Comparison of ENCODE assay signal across 8 cellular contexts in the genomic region with DNA sequence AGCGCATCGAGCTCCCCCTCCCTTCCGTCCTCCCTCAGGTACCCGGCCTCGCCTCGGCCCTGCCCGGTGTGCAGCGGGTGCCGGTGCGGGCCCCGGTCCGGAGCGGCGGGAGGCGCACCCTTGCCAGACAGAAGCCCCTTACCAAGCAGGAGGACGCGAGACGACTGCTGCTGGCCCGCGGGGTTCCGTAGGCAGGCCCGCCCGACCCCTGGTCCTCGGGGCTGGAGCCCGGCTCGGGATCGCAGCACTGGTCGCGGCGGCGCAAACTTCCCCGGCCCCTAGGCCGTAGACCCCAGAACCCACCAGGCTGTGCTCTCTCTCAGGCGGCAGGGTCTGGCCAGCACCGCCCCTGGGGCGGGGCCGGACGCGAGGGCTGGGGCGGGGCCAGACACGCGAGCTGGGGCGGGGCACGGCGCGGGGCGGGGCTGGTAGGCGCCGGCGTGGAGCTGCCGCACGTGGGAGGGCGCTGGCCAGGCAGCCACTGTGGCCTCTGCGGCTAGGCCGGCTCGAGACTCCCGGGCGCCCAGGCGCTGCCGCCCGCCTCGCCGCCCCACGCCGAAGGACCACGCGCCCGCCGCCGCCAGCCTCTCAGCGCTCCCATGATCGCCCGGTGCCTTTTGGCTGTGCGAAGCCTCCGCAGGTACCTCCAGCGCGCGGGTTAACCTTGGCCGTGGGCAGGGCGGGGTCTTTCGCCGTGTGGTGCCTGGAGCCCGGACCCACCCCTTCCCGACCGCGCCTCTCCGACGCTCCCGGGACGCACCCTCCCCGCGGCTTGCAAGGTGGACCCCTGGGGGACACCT. TPM values are rescaled to one million over a fixed set of nuclear protein-coding genes. Genes with fewer than 3 reads are reported as not detected.
A peak's percentile ranks its signal among the peaks of the same experiment; 100 is the strongest.
DNase-seq lines count a peak whose midpoint lies in the region; ATAC-seq and TF ChIP-seq lines count a peak whose summit lies in the region.

A gene (plus strand): TSS at position 431 of the 800 bp plus-strand sequence. CDS start 169 bp downstream, at position 600.
A gene with protein sequence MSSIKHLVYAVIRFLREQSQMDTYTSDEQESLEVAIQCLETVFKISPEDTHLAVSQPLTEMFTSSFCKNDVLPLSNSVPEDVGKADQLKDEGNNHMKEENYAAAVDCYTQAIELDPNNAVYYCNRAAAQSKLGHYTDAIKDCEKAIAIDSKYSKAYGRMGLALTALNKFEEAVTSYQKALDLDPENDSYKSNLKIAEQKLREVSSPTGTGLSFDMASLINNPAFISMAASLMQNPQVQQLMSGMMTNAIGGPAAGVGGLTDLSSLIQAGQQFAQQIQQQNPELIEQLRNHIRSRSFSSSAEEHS (minus strand): TSS at position 335 of the 800 bp plus-strand sequence. CDS start 1,302 bp downstream, outside the sequence.

- H3K4me3 ChIP-seq in DND-41 (ENCODE audit: low read depth in 1 of 2, low read length in 2 of 2) (peak within 1 kb of the TSS; percentile 55 to 93), RWPE2 (ENCODE audit: severe bottlenecking) (peak within 1 kb of the TSS; percentile 94), foreskin fibroblast (ENCODE audit: low read depth in 1 of 2, low read length in 2 of 2) (peak within 1 kb of the TSS; percentile 84 to 90), neural progenitor cell (peak within 1 kb of the TSS; percentile 74)

- H3K36me3 Mint-ChIP-seq in neural progenitor cell, result peaks cover 2% of the 10 kb centered on the region

- peak within 1 kb of the TSS; percentile 95 for H3K4me3 Mint-ChIP-seq in neural progenitor cell

- H3K79me2 ChIP-seq in DND-41 (ENCODE audit: insufficient read depth, low read length) (peaks cover 25% of the 10 kb centered on the region), neural progenitor cell (ENCODE audit: low read depth) (peaks cover 51% of the 10 kb centered on the region)

- no peak for TF ChIP-seq RAD21 in Ishikawa (IDR thresholded peaks at IDR 0.05; ENCODE audit: low read depth)

- peak within 1 kb of the TSS; percentile 97 for H3K4me2 ChIP-seq in DND-41 (ENCODE audit: insufficient read depth, low read length)
- peak within 1 kb of the TSS; percentile 96 for H3K4me2 ChIP-seq in neural progenitor cell

- H3K36me3 ChIP-seq in DND-41 (ENCODE audit: insufficient read depth, low read length) (peaks cover 2% of the 10 kb centered on the region), RWPE2 (ENCODE audit: low read depth) (peaks cover 13% of the 10 kb centered on the region; the same call in 1 of the 2 replicates), neural progenitor cell (no peaks in the 10 kb centered on the region)

- H3K9me3 ChIP-seq in DND-41 (ENCODE audit: insufficient read depth, low read length, severe bottlenecking) (no peaks in the 10 kb centered on the region), RWPE2 (ENCODE audit: severe bottlenecking) (no peaks in the 10 kb centered on the region), neural progenitor cell (ENCODE audit: low read depth) (no peaks in the 10 kb centered on the region)

- DNase-seq in DND-41 (peak; percentile 85), RWPE2 (ENCODE audit: low spot score) (peak; percentile 81), activated gamma-delta T cell (lab: John Stamatoyannopoulos, UW) (peak; percentile 77), foreskin fibroblast (peak; percentile 77 to 93), neural progenitor cell (ENCODE audit: low spot score) (peak; percentile 92), stromal cell of bone marrow (ENCODE audit: low read depth) (peak; percentile 67)

- peak within 1 kb of the TSS; percentile 51 for H3K27ac Mint-ChIP-seq in neural progenitor cell

- peaks cover 11% of the 10 kb centered on the region for H3F3A ChIP-seq in neural progenitor cell (ENCODE audit: low read depth)

- H3K27me3 Mint-ChIP-seq in neural progenitor cell (ENCODE audit: insufficient read depth, low read depth), result peaks cover 6% of the 10 kb centered on the region

- H4K20me1 ChIP-seq in DND-41 (ENCODE audit: insufficient read depth, low read length) (no peaks in the 10 kb centered on the region), neural progenitor cell (ENCODE audit: low read depth) (no peaks in the 10 kb centered on the region)

- H3K9me3 Mint-ChIP-seq in neural progenitor cell, result no peaks in the 10 kb centered on the region

- H2AFZ ChIP-seq in DND-41 (ENCODE audit: low read depth, low read length), result peak within 1 kb of the TSS; percentile 79
- peak within 1 kb of the TSS; percentile 96 for H2AFZ ChIP-seq in neural progenitor cell (replicated peaks)

- peak within 1 kb of the TSS; percentile 92 for H3K9ac ChIP-seq in DND-41 (ENCODE audit: low read depth, low read length)
- H3K9ac ChIP-seq in neural progenitor cell, result peak within 1 kb of the TSS; percentile 65

- ATAC-seq in DND-41 (ENCODE audit: insufficient read depth, low read depth), result peak; percentile 97
- peak; percentile 90 for ATAC-seq in GM21529 (IDR thresholded peaks at IDR 0.05; ENCODE audit: unreplicated experiment)
- ATAC-seq in RWPE2 (ENCODE audit: low read depth), result peak; percentile 84

- peak; percentile 22 for TF ChIP-seq CTCF in DND-41 (IDR thresholded peaks at IDR 0.05; ENCODE audit: borderline replicate concordance, extremely low read depth, low read length, poor library complexity, severe bottlenecking)
- no peak for TF ChIP-seq CTCF in RWPE2 (IDR thresholded peaks at IDR 0.05; ENCODE audit: poor library complexity, severe bottlenecking)
- TF ChIP-seq CTCF in foreskin fibroblast (IDR thresholded peaks at IDR 0.05; ENCODE audit: low read depth, low read length), result no peak
- peak; percentile 6 for TF ChIP-seq CTCF in neural progenitor cell (IDR thresholded peaks at IDR 0.05)

- H3K27ac ChIP-seq in DND-41 (ENCODE audit: low read length) (peak within 1 kb of the TSS; percentile 77), RWPE2 (ENCODE audit: poor library complexity, severe bottlenecking) (peak within 1 kb of the TSS; percentile 66), neural progenitor cell (no peak within 1 kb of the TSS)

- H3K4me1 Mint-ChIP-seq in neural progenitor cell, result peaks cover 20% of the 10 kb centered on the region

- H3K27me3 ChIP-seq in DND-41 (ENCODE audit: insufficient read depth, low read length, poor library complexity), result no peaks in the 10 kb centered on the region
- no peaks in the 10 kb centered on the region for H3K27me3 ChIP-seq in RWPE2 (ENCODE audit: insufficient read depth, poor library complexity, severe bottlenecking)
- H3K27me3 ChIP-seq in neural progenitor cell, result peaks cover 10% of the 10 kb centered on the region

- TF ChIP-seq EP300 in Ishikawa (IDR thresholded peaks at IDR 0.05; ENCODE audit: borderline replicate concordance), result no peak

- H3K4me1 ChIP-seq in DND-41 (ENCODE audit: insufficient read depth, low read length), result peaks cover 43% of the 10 kb centered on the region
- H3K4me1 ChIP-seq in RWPE2 (ENCODE audit: insufficient read depth, poor library complexity, severe bottlenecking), result peaks cover 19% of the 10 kb centered on the region
- H3K4me1 ChIP-seq in neural progenitor cell, result peaks cover 9% of the 10 kb centered on the region

TF ChIP-seq in Ishikawa, 13 proteins besides CTCF, POLR2A, EP300 and RAD21:
- TF ChIP-seq ZBTB7A (IDR thresholded peaks at IDR 0.05; ENCODE audit: low read depth) (peak; percentile 91), NFIC (IDR thresholded peaks at IDR 0.05) (no peak; the same call in 1 of the 2 replicates)
- TF ChIP-seq, protein P1, sequence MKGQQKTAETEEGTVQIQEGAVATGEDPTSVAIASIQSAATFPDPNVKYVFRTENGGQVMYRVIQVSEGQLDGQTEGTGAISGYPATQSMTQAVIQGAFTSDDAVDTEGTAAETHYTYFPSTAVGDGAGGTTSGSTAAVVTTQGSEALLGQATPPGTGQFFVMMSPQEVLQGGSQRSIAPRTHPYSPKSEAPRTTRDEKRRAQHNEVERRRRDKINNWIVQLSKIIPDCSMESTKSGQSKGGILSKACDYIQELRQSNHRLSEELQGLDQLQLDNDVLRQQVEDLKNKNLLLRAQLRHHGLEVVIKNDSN (IDR thresholded peaks at IDR 0.05), result peak; percentile 62; the same call in 1 of the 2 replicates
- TF ChIP-seq, protein P2, sequence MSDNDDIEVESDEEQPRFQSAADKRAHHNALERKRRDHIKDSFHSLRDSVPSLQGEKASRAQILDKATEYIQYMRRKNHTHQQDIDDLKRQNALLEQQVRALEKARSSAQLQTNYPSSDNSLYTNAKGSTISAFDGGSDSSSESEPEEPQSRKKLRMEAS (IDR thresholded peaks at IDR 0.05), result peak; percentile 84
TF ChIP-seq in Ishikawa: peak in this region for 3.

RNA-seq across cellular contexts. Expression of the first gene that starts in this region (rescaled TPM):
- 78.6 and 94.3 TPM in 2 replicates for total RNA-seq in neural progenitor cell (ENCODE audit: low replicate concordance)

RNA-seq across cellular contexts. Expression of the second gene that starts in this region (rescaled TPM):
- total RNA-seq in neural progenitor cell (ENCODE audit: low replicate concordance), result 5.5 and 6.8 TPM in 2 replicates

Comparison
In these comparisons a context has a peak if more than half of its experiments do, and no peak if none do; other contexts are left out.
1. CTCF ChIP-seq: peak in DND-41 (single experiment) and neural progenitor cell (single experiment); none in RWPE2 (single experiment) and foreskin fibroblast (single experiment).
2. Peak in every context shown above with its lines, with median percentiles within 50 percentile points of each other: ATAC-seq, DNase-seq and H3K4me3 ChIP-seq.